ENCODE assay signal across 16 cellular contexts in the genomic region with DNA sequence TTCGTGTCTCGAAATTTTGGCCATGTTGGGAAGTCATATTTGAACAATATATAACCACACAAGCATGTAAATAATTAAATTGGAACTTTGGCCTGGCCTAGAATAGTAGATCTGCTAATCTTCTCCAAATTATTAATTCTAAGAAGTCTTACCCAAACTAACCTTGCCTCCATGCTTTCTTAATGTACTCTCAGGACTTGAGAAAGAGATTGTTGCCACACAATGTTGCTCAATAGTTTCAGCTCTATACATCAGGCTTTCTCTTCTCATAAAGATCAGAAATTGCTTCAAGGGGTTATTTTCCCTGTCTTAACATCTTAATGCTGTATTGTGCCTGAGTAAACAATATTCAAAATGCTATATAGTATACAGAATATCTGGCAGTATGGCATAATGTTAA.
"Had no signal": no experiment of that assay in that cellular context is flagged by ENCODE, and none has a peak within 500 bp of the region (broad histone marks: within the 10 kb centered on the region; RNA-seq: fewer than 3 reads in every experiment).

No MANE protein-coding gene starts in this region.

- H3K36me3 ChIP-seq: breast epithelium, esophagus squamous epithelium, gastrocnemius medialis, heart right ventricle, ovary, thyroid gland, uterus had no signal

- H3K27ac Mint-ChIP-seq: activated naive CD8-positive, alpha-beta T cell; activated T-cell treated with anti-CD3 and anti-CD28 coated beads, Interleukin-2, amount 50 U/mL, for 24 hours; T-helper 2 cell treated with Interferon-gamma antibody and Interleukin-4, amounts not matched to agents 5 μg/mL and 100 μg/mL, for 36 hours had no signal

- H3K27ac ChIP-seq: breast epithelium, esophagus squamous epithelium, gastrocnemius medialis, heart right ventricle, ovary, thyroid gland, uterus had no signal

- H3K36me3 Mint-ChIP-seq: activated naive CD8-positive, alpha-beta T cell had no signal

- H3K9me3 Mint-ChIP-seq: activated T-cell treated with anti-CD3 and anti-CD28 coated beads, Interleukin-2, amount 50 U/mL, for 24 hours; T-helper 2 cell treated with Interferon-gamma antibody and Interleukin-4, amounts not matched to agents 5 μg/mL and 100 μg/mL, for 36 hours had no signal

- ATAC-seq: gastrocnemius medialis, heart right ventricle, left lobe of liver had no signal

- H3K4me3 Mint-ChIP-seq: activated naive CD8-positive, alpha-beta T cell; activated T-cell treated with anti-CD3 and anti-CD28 coated beads, Interleukin-2, amount 50 U/mL, for 24 hours; T-helper 2 cell treated with Interferon-gamma antibody and Interleukin-4, amounts not matched to agents 5 μg/mL and 100 μg/mL, for 36 hours had no signal

- H3K4me1 ChIP-seq: breast epithelium, gastrocnemius medialis, heart right ventricle, thyroid gland, uterus had no signal

- H3K27me3 ChIP-seq: breast epithelium, esophagus squamous epithelium, gastrocnemius medialis, ovary, thyroid gland, uterus had no signal

- DNase-seq: activated CD4-positive, alpha-beta T cell treated with anti-CD3 and anti-CD28 coated beads, Interleukin-2, amount 50 U/mL, for 4 hours; activated CD4-positive, CD25-positive, alpha-beta regulatory T cell treated with anti-CD3 and anti-CD28 coated beads, Interleukin-2, amount 50 U/mL, for 72 hours; activated effector memory CD4-positive, alpha-beta T cell treated with anti-CD3 and anti-CD28 coated beads, Interleukin-2, amount 50 U/mL, for 16 hours; activated T-cell treated with anti-CD3 and anti-CD28 coated beads, Interleukin-2, amount 50 U/mL, for 24 hours; aorta; esophagus squamous epithelium; gastrocnemius medialis; heart right ventricle; islet precursor cell; ovary; thyroid gland; uterus had no signal

- H3K9me3 ChIP-seq: breast epithelium, esophagus squamous epithelium, gastrocnemius medialis, ovary, thyroid gland, uterus had no signal

- H3K4me3 ChIP-seq: breast epithelium, esophagus squamous epithelium, gastrocnemius medialis, heart right ventricle, ovary, thyroid gland, uterus had no signal
